18 cellular contexts compared by ENCODE assay signal in the genomic region with DNA sequence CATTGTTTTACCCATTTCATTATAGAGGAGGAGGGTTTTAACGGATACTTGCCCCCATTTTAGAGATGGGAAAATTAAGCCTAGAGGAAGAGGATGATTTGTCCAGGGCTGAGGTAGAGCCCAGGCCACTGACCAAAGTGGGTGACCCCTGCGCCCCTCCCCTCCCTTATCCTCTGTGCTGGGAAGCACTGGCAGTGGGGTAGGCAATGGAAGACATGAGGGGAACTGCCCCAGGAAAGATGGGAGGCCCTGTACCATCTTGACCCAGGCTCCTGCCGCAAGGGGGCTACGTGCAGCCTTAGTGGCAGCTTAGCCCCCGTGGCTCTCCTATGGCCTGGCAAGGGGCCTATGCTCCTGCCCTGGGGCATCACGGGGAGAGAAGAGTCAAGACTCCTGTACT.
"Had no signal": no experiment of that assay in that cellular context is flagged by ENCODE, and none has a peak within 500 bp of the region (broad histone marks: within the 10 kb centered on the region; RNA-seq: fewer than 3 reads in every experiment).

No MANE protein-coding gene starts in this region.

- ATAC-seq: effector memory CD8-positive, alpha-beta T cell; left lobe of liver; natural killer cell treated with Interleukin-12 subunit alpha and Interleukin-12 subunit beta and Interleukin-15 and Interleukin-18, amount 100 ng/mL, for 72 hours; right lobe of liver; stimulated activated naive B cell treated with anti-CD40 and anti-IgM and Interleukin-4, amounts not matched to agents 10 μg/mL and 1 μg/mL and 100 μg/mL, for 72 hours had no signal

- H3K27me3 ChIP-seq: right lobe of liver, tibial nerve, upper lobe of left lung, uterus had no signal

- H3K27ac ChIP-seq: parathyroid adenoma, right lobe of liver, thoracic aorta, tibial nerve, upper lobe of left lung, uterus had no signal

- DNase-seq: cortex of kidney; effector memory CD8-positive, alpha-beta T cell; erythroblast; hypothalamus; naive B cell; right lobe of liver; small intestine; stimulated activated CD4-positive, alpha-beta T cell treated with anti-CD3 and anti-CD28 coated beads, Interleukin-15, amount 100 ng/mL, for 24 hours; stimulated activated CD4-positive, alpha-beta T cell treated with anti-CD3 and anti-CD28 coated beads, Interleukin-2, amount 100 ng/mL, for 48 hours; stimulated activated naive B cell treated with anti-CD40 and anti-IgM and Interleukin-4, amounts not matched to agents 10 μg/mL and 1 μg/mL and 100 μg/mL, for 72 hours; uterus had no signal

- H3K4me3 ChIP-seq: lung, right lobe of liver, thoracic aorta, tibial nerve, upper lobe of left lung, uterus had no signal

- H3K9me3 ChIP-seq: right lobe of liver, thoracic aorta, upper lobe of left lung, uterus had no signal

- H3K36me3 ChIP-seq: right lobe of liver, thoracic aorta, tibial nerve, upper lobe of left lung, uterus had no signal

- H3K4me1 ChIP-seq: parathyroid adenoma, right lobe of liver, tibial nerve, upper lobe of left lung, uterus had no signal
